In genomic region chr13:114282143-114282685, GRCh38 we compare ENCODE assay signal across 8 cellular contexts. TPM values are rescaled to one million over a fixed set of nuclear protein-coding genes. Genes with fewer than 3 reads are reported as not detected.
DNase-seq lines count a peak whose midpoint lies in the region; ATAC-seq and TF ChIP-seq lines count a peak whose summit lies in the region.

No MANE protein-coding gene starts in this region.

- H3K9me3 ChIP-seq in breast epithelium (no peaks in the 10 kb centered on the region), spleen (no peaks in the 10 kb centered on the region)

- 0 to 1% (median 1%) methylated on average over 40 to 41 of the region's 41 CpGs for WGBS in spleen, 5 donors

- H3K36me3 ChIP-seq in breast epithelium (no peaks in the 10 kb centered on the region), spleen (peaks cover 0 to 52% (median 14%) of the 10 kb centered on the region in 6 donors)

- TF ChIP-seq CTCF in breast epithelium (IDR thresholded peaks at IDR 0.05) (no peak), spleen (IDR thresholded peaks at IDR 0.05 in 8 of 11, conservative IDR thresholded peaks at IDR 0.05 in 3 of 11) (peak in 2 of 11 experiments; percentile 3 to 6)

- DNase-seq in COLO668 (lab: John Stamatoyannopoulos, UW; ENCODE audit: unreplicated experiment), result peak; percentile 81
- DNase-seq in HuH-7.5 (ENCODE audit: low spot score), result peak; percentile 27
- peak; percentile 35 for DNase-seq in T-helper 2 cell treated with Interferon-gamma antibody and Interleukin-4, amounts not matched to agents 5 μg/mL and 100 μg/mL, for 36 hours (ENCODE audit: low spot score)
- peak in 1 of 2 donors; percentile 54 for DNase-seq in breast epithelium (ENCODE audit: low spot score in 2 of 2)
- DNase-seq in islet precursor cell, result peak; percentile 72
- DNase-seq in spleen, result peak; percentile 90
- DNase-seq in NCI-H2171 treated with DMSO at 0.1 percent for 48 hours (lab: John Stamatoyannopoulos, UW), result no peak

- peak overlapping the region; percentile 96 to 98 for H3K27ac ChIP-seq in breast epithelium
- peak overlapping the region; percentile 96 to 99 (median 98) for H3K27ac ChIP-seq in spleen

- H3K9me3 Mint-ChIP-seq in T-helper 2 cell treated with Interferon-gamma antibody and Interleukin-4, amounts not matched to agents 5 μg/mL and 100 μg/mL, for 36 hours, result no peaks in the 10 kb centered on the region

- peaks cover 27% of the 10 kb centered on the region for H3K4me1 Mint-ChIP-seq in T-helper 2 cell treated with Interferon-gamma antibody and Interleukin-4, amounts not matched to agents 5 μg/mL and 100 μg/mL, for 36 hours (ENCODE audit: low read depth)

- H3K27me3 ChIP-seq in breast epithelium (no peaks in the 10 kb centered on the region), spleen (replicated peaks in 1 of 7) (no peaks in the 10 kb centered on the region)

- H3K36me3 Mint-ChIP-seq in T-helper 2 cell treated with Interferon-gamma antibody and Interleukin-4, amounts not matched to agents 5 μg/mL and 100 μg/mL, for 36 hours (ENCODE audit: low read depth), result peaks cover 50% of the 10 kb centered on the region

- H3K27ac Mint-ChIP-seq in T-helper 2 cell treated with Interferon-gamma antibody and Interleukin-4, amounts not matched to agents 5 μg/mL and 100 μg/mL, for 36 hours, result peak overlapping the region; percentile 87

- H3K4me3 ChIP-seq in breast epithelium (peak overlapping the region; percentile 72 to 77 (median 76)), spleen (peak overlapping the region; percentile 69 to 90 (median 80))

- peaks cover 3 to 8% of the 10 kb centered on the region in 2 donors for H3K4me1 ChIP-seq in breast epithelium
- peaks cover 21 to 54% (median 37%) of the 10 kb centered on the region in 6 donors for H3K4me1 ChIP-seq in spleen

- intact Hi-C loops in breast epithelium (cut with DNase I; ENCODE audit: low total_unique reads), result no loop called here
- intact Hi-C loops in spleen (cut with DNase I; ENCODE audit: low total_unique reads), result no loop called here

- TF ChIP-seq POLR2A in breast epithelium (IDR thresholded peaks at IDR 0.05) (no peak), spleen (IDR thresholded peaks at IDR 0.05) (no peak)

- H3K27me3 Mint-ChIP-seq in T-helper 2 cell treated with Interferon-gamma antibody and Interleukin-4, amounts not matched to agents 5 μg/mL and 100 μg/mL, for 36 hours (ENCODE audit: low read depth), result no peaks in the 10 kb centered on the region

- ATAC-seq in GM19467 (IDR thresholded peaks at IDR 0.05; ENCODE audit: unreplicated experiment), result peak; percentile 15

- peak overlapping the region; percentile 89 for H3K4me3 Mint-ChIP-seq in T-helper 2 cell treated with Interferon-gamma antibody and Interleukin-4, amounts not matched to agents 5 μg/mL and 100 μg/mL, for 36 hours

RNA-seq across cellular contexts. Expression of gene UPF3A, which starts 0.8 kb away (rescaled TPM):
- 10 to 100 TPM; 48.5 to 52.8 (median 49.6) TPM for total RNA-seq in breast epithelium
- total RNA-seq in spleen, result 10 to 100 TPM; 33.0 to 59.7 (median 46.8) TPM
- 10 to 100 TPM; 40.2 to 58.0 (median 54.5) TPM for polyA plus RNA-seq in spleen

RNA-seq across cellular contexts. Expression of gene CHAMP1, which starts 32.1 kb away (rescaled TPM):
- total RNA-seq in breast epithelium, result 10 to 100 TPM in 2 of 3 donors, 1 to 10 TPM in 1; 9.4 to 25.3 (median 21.6) TPM
- total RNA-seq in spleen, result 10 to 100 TPM; 20.5 to 49.8 (median 23.2) TPM
- 1 to 10 TPM; 3.8 to 7.0 (median 5.7) TPM for polyA plus RNA-seq in spleen

RNA-seq across cellular contexts. Expression of gene CDC16, which starts 47.5 kb away (rescaled TPM):
- total RNA-seq in breast epithelium (10 to 100 TPM; 53.1 to 82.5 (median 77.7) TPM), spleen (10 to 100 TPM; 50.1 to 75.8 (median 68.1) TPM)
- 10 to 100 TPM; 51.8 to 74.1 (median 55.2) TPM for polyA plus RNA-seq in spleen
